In genomic region chr22:26565181-26565580, GRCh38 we compare ENCODE assay signal across 27 cellular contexts. TPM values are rescaled to one million over a fixed set of nuclear protein-coding genes. Genes with fewer than 3 reads are reported as not detected.
A peak's percentile ranks its signal among the peaks of the same experiment; 100 is the strongest.
DNase-seq lines count a peak whose midpoint lies in the region; ATAC-seq, FAIRE-seq and TF ChIP-seq lines count a peak whose summit lies in the region.
"Had no signal": no experiment of that assay in that cellular context is flagged by ENCODE, and none has a peak within 500 bp of the region (broad histone marks: within the 10 kb centered on the region; RNA-seq: fewer than 3 reads in every experiment).

No MANE protein-coding gene starts in this region.

- intact Hi-C loops in breast epithelium (cut with DNase I; ENCODE audit: low total_unique reads), result no loop called here
- intact Hi-C loops in MCF 10A (cut with micrococcal nuclease), result no loop called here

- H3K79me2 ChIP-seq in mesendoderm (ENCODE audit: control insufficient read depth, insufficient read depth, low read length), result peaks cover 77% of the 10 kb centered on the region

- ATAC-seq in HG02678 (IDR thresholded peaks at IDR 0.05; ENCODE audit: unreplicated experiment) (no peak), HG03045 (IDR thresholded peaks at IDR 0.05; ENCODE audit: unreplicated experiment) (no peak)
- ATAC-seq: left colon had no signal

- no peak for TF ChIP-seq POLR2A in breast epithelium (IDR thresholded peaks at IDR 0.05)
- no peak for TF ChIP-seq POLR2A in tibial nerve (IDR thresholded peaks at IDR 0.05)

- no peak overlapping the region for H2BK15ac ChIP-seq in mesendoderm (replicated peaks; ENCODE audit: low read depth)

- H3K27ac ChIP-seq in breast epithelium, result peak overlapping the region; percentile 13 to 41
- peak overlapping the region; percentile 47 for H3K27ac ChIP-seq in angular gyrus (ENCODE audit: low read depth, low read length)
- no peak overlapping the region for H3K27ac ChIP-seq in mesendoderm (ENCODE audit: low read depth, low read length)
- H3K27ac ChIP-seq in tibial nerve, result no peak overlapping the region
- H3K27ac ChIP-seq: brain microvascular endothelial cell, coronary artery, KMS-11, uterus had no signal

- POLR2A ChIA-PET in MCF 10A (lab: Yijun Ruan, JAX), result interaction anchor here (0.7 kb wide), 1 partner anchor 23 kb away, joined by 4 read pairs; no protein-coding TSS in a partner anchor

- H3K18ac ChIP-seq in mesendoderm (ENCODE audit: low read length), result no peak overlapping the region

- no peak overlapping the region for H2AK5ac ChIP-seq in mesendoderm (ENCODE audit: low read length)

- H3K36me3 ChIP-seq in breast epithelium (no peaks in the 10 kb centered on the region), mesendoderm (ENCODE audit: control insufficient read depth, insufficient read depth, low read length) (peaks cover 6% of the 10 kb centered on the region), tibial nerve (peaks cover 0 to 8% (median 0%) of the 10 kb centered on the region in 3 donors)
- H3K36me3 ChIP-seq: uterus had no signal

- CTCF ChIA-PET in MCF 10A (lab: Yijun Ruan, JAX), result no interaction called here

- H3K4me3 Mint-ChIP-seq in MCF 10A (ENCODE audit: unreplicated experiment), result no peak overlapping the region
- H3K4me3 Mint-ChIP-seq: activated CD4-positive, alpha-beta memory T cell treated with anti-CD3 and anti-CD28 coated beads, Interleukin-2, amount 10 ng/mL, durations not matched to agents 7 days and 5 days had no signal

- H4K8ac ChIP-seq in mesendoderm (ENCODE audit: low read depth, low read length), result no peak overlapping the region

- H3K27ac Mint-ChIP-seq in MCF 10A (ENCODE audit: low read depth, unreplicated experiment), result no peak overlapping the region
- H3K27ac Mint-ChIP-seq: activated CD4-positive, alpha-beta memory T cell treated with anti-CD3 and anti-CD28 coated beads, Interleukin-2, amount 10 ng/mL, durations not matched to agents 7 days and 5 days had no signal

- no CpG with 5 or more reads among the region's 6 CpGs for WGBS in mesendoderm (ENCODE audit: extremely low coverage, insufficient coverage, low lambda C conversion rate)
- 92 to 95% methylated on average over 5 to 6 of the region's 6 CpGs for WGBS in tibial nerve, 2 donors

- H3K9me3 ChIP-seq in breast epithelium, result no peaks in the 10 kb centered on the region
- no peaks in the 10 kb centered on the region for H3K9me3 ChIP-seq in tibial nerve
- H3K9me3 ChIP-seq: uterus had no signal

- H3K79me1 ChIP-seq in mesendoderm (ENCODE audit: low read length), result peaks cover 27% of the 10 kb centered on the region

- H3K27me3 Mint-ChIP-seq in MCF 10A (ENCODE audit: insufficient read depth, unreplicated experiment), result no peaks in the 10 kb centered on the region
- H3K27me3 Mint-ChIP-seq: activated CD4-positive, alpha-beta memory T cell treated with anti-CD3 and anti-CD28 coated beads, Interleukin-2, amount 10 ng/mL, durations not matched to agents 7 days and 5 days had no signal

- no peak for TF ChIP-seq EP300 in tibial nerve (IDR thresholded peaks at IDR 0.05)

- no peak overlapping the region for H2BK5ac ChIP-seq in mesendoderm (ENCODE audit: low read length)

- H3K4me1 ChIP-seq in breast epithelium, result no peaks in the 10 kb centered on the region
- peaks cover 6% of the 10 kb centered on the region for H3K4me1 ChIP-seq in mesendoderm (ENCODE audit: control insufficient read depth, low read depth, low read length)
- peaks cover 0 to 8% (median 0%) of the 10 kb centered on the region in 4 donors for H3K4me1 ChIP-seq in tibial nerve
- H3K4me1 ChIP-seq: uterus had no signal

- no peak for DNase-seq in breast epithelium (ENCODE audit: low spot score in 2 of 2)
- DNase-seq in MCF 10A (ENCODE audit: unreplicated experiment), result no peak
- no peak for DNase-seq in mesendoderm
- no peak for DNase-seq in urothelium cell line (ENCODE audit: low spot score)
- no peak for DNase-seq in tibial nerve (ENCODE audit: low spot score in 2 of 2)
- DNase-seq: activated CD4-positive, alpha-beta memory T cell treated with anti-CD3 and anti-CD28 coated beads, Interleukin-2, amount 10 ng/mL, durations not matched to agents 7 days and 5 days; activated gamma-delta T cell treated with Interleukin-2 at 50 U/mL for 16 hours; brain microvascular endothelial cell; C1 segment of cervical spinal cord; left colon; midbrain; NCI-H1930; NCI-H446 treated with DMSO at 0.1 percent for 48 hours; T1000; uterus had no signal

- peak; percentile 9 for FAIRE-seq in urothelium cell line (lab: Jason Lieb, UNC)
- FAIRE-seq: endometrium had no signal

- H3K4me1 Mint-ChIP-seq in MCF 10A (ENCODE audit: insufficient read depth, unreplicated experiment), result peaks cover 5% of the 10 kb centered on the region

- H3K4me2 ChIP-seq in mesendoderm (ENCODE audit: low read length), result no peak overlapping the region
- H3K4me2 ChIP-seq: KMS-11 had no signal

- H3K56ac ChIP-seq in mesendoderm (ENCODE audit: low read length), result peak overlapping the region; percentile 17

- no peak overlapping the region for H3K4ac ChIP-seq in mesendoderm (ENCODE audit: low read depth, low read length)

- no peak for TF ChIP-seq CTCF in breast epithelium (IDR thresholded peaks at IDR 0.05)
- no peak for TF ChIP-seq CTCF in MCF 10A (IDR thresholded peaks at IDR 0.05; ENCODE audit: unreplicated experiment)
- TF ChIP-seq CTCF in tibial nerve (IDR thresholded peaks at IDR 0.05), result no peak

- H3K36me3 Mint-ChIP-seq in MCF 10A (ENCODE audit: insufficient read depth, unreplicated experiment), result no peaks in the 10 kb centered on the region

- H2BK120ac ChIP-seq in mesendoderm (ENCODE audit: low read depth, low read length), result no peak overlapping the region

- no peak overlapping the region for H4K5ac ChIP-seq in mesendoderm (ENCODE audit: low read length)

- no peaks in the 10 kb centered on the region for H3K27me3 ChIP-seq in breast epithelium
- no peaks in the 10 kb centered on the region for H3K27me3 ChIP-seq in mesendoderm (ENCODE audit: insufficient read depth, low read length, poor library complexity)
- H3K27me3 ChIP-seq in tibial nerve, result no peaks in the 10 kb centered on the region
- H3K27me3 ChIP-seq: brain microvascular endothelial cell, uterus had no signal

- no peak overlapping the region for H3K23ac ChIP-seq in mesendoderm (ENCODE audit: low read length)

- H3K9ac ChIP-seq in mesendoderm (ENCODE audit: low read length), result no peak overlapping the region
- H3K9ac ChIP-seq: KMS-11 had no signal

- H3K4me3 ChIP-seq in breast epithelium (no peak overlapping the region), mesendoderm (ENCODE audit: low read length) (no peak overlapping the region), tibial nerve (no peak overlapping the region)
- H3K4me3 ChIP-seq: coronary artery, uterus had no signal

- no peaks in the 10 kb centered on the region for H3K9me3 Mint-ChIP-seq in MCF 10A (ENCODE audit: unreplicated experiment)
- H3K9me3 Mint-ChIP-seq: activated CD4-positive, alpha-beta memory T cell treated with anti-CD3 and anti-CD28 coated beads, Interleukin-2, amount 10 ng/mL, durations not matched to agents 7 days and 5 days had no signal

- BruUV-seq in MCF 10A (replicated peaks; lab: Mats Ljungman, UMichigan), result no TSS peak

RNA-seq across cellular contexts. Expression of gene TPST2, which starts 24.8 kb away (rescaled TPM):
- 10 to 100 TPM; 36.6 to 81.9 (median 59.8) TPM for total RNA-seq in breast epithelium
- 6.1 and 7.0 TPM in 2 replicates for total RNA-seq in MCF 10A (2022)
- 60.8 TPM for polyA plus RNA-seq in mesendoderm (2013, experiment 1 of 2)
- polyA plus RNA-seq in mesendoderm (2013, experiment 2 of 2), result 59.3 TPM
- 10 to 100 TPM; 39.1 to 83.4 (median 60.6) TPM for total RNA-seq in tibial nerve

RNA-seq across cellular contexts. Expression of gene CRYBB1, which starts 52.6 kb away (rescaled TPM):
- total RNA-seq in breast epithelium, result 1 to 10 TPM in 1 of 3 donors, not detected in 2; 2.6 TPM
- not detected in 2 replicates for total RNA-seq in MCF 10A (2022)
- 7.3 TPM for polyA plus RNA-seq in mesendoderm (2013, experiment 1 of 2)
- polyA plus RNA-seq in mesendoderm (2013, experiment 2 of 2), result 7.5 TPM
- total RNA-seq in tibial nerve, result 1 to 10 TPM in 3 of 4 donors, under 1 TPM in 1; 0.84 to 4.8 (median 1.8) TPM
- total RNA-seq: A673, H4, HT-29 had no signal
- polyA plus RNA-seq: neural cell had no signal

RNA-seq across cellular contexts. Expression of gene TFIP11, which starts 52.9 kb away (rescaled TPM):
- total RNA-seq in breast epithelium (10 to 100 TPM; 27.5 to 34.5 (median 29.0) TPM), MCF 10A (2022) (41.0 and 58.9 TPM in 2 replicates), tibial nerve (10 to 100 TPM; 15.5 to 23.9 (median 19.3) TPM)
- polyA plus RNA-seq in mesendoderm (2013, experiment 1 of 2), result 17.8 TPM
- polyA plus RNA-seq in mesendoderm (2013, experiment 2 of 2), result 17.8 TPM

RNA-seq across cellular contexts. Expression of gene CRYBA4, which starts 56.6 kb away (rescaled TPM):
- total RNA-seq in breast epithelium (not detected), MCF 10A (2022) (not detected in 2 replicates), tibial nerve (not detected)
- polyA plus RNA-seq in mesendoderm (2013, experiment 1 of 2), result 0.72 TPM
- polyA plus RNA-seq in mesendoderm (2013, experiment 2 of 2), result 0.60 TPM
- total RNA-seq: A673, H4, HT-29, left colon, posterior vena cava, subcutaneous adipose tissue, uterus had no signal
- polyA plus RNA-seq: neural cell had no signal

Comparison
In these comparisons a context has a peak if more than half of its experiments do, and no peak if none do; other contexts are left out.
1. H3K27ac ChIP-seq: peak in breast epithelium (2 of 2) and angular gyrus (single experiment); none in mesendoderm (single experiment) and tibial nerve (0 of 4).